Comparison of ENCODE assay signal across 18 cellular contexts in genomic region chr10:86613905-86614304, GRCh38. TPM values are rescaled to one million over a fixed set of nuclear protein-coding genes. Genes with fewer than 3 reads are reported as not detected.
DNase-seq lines count a peak whose midpoint lies in the region; ATAC-seq, FAIRE-seq and TF ChIP-seq lines count a peak whose summit lies in the region.
"Had no signal": no experiment of that assay in that cellular context is flagged by ENCODE, and none has a peak within 500 bp of the region (broad histone marks: within the 10 kb centered on the region; RNA-seq: fewer than 3 reads in every experiment).

No MANE protein-coding gene starts in this region.

- TF ChIP-seq POLR2A in breast epithelium (IDR thresholded peaks at IDR 0.05) = no peak
- TF ChIP-seq POLR2A in K562 (conservative IDR thresholded peaks at IDR 0.05) = no peak

- H3K27ac Mint-ChIP-seq in MCF 10A (ENCODE audit: low read depth, unreplicated experiment) = no peak overlapping the region
- H3K27ac Mint-ChIP-seq in activated CD4-positive, alpha-beta memory T cell treated with anti-CD3 and anti-CD28 coated beads for 36 hours = no peak overlapping the region
- H3K27ac Mint-ChIP-seq: CD8-positive, alpha-beta T cell had no signal

- H3K27me3 Mint-ChIP-seq in MCF 10A (ENCODE audit: insufficient read depth, unreplicated experiment) = no peaks in the 10 kb centered on the region
- H3K27me3 Mint-ChIP-seq in activated CD4-positive, alpha-beta memory T cell treated with anti-CD3 and anti-CD28 coated beads for 36 hours = peaks cover 6% of the 10 kb centered on the region

- TF ChIP-seq CTCF in MCF 10A (IDR thresholded peaks at IDR 0.05; ENCODE audit: unreplicated experiment) (no peak), breast epithelium (IDR thresholded peaks at IDR 0.05) (no peak), K562 (IDR thresholded peaks at IDR 0.05 in 2 of 3, conservative IDR thresholded peaks at IDR 0.05 in 1 of 3; ENCODE audit: insufficient read depth in 2 of 3, low read depth in 1 of 3, low read length in 3 of 3) (no peak), foreskin keratinocyte (conservative IDR thresholded peaks at IDR 0.05) (no peak), foreskin fibroblast (IDR thresholded peaks at IDR 0.05; ENCODE audit: low read depth, low read length) (no peak)

- no peaks in the 10 kb centered on the region for H3K4me1 ChIP-seq in breast epithelium
- H3K4me1 ChIP-seq in K562 (replicated peaks in 1 of 2; ENCODE audit: control insufficient read depth in 2 of 2, insufficient read depth in 2 of 2, low read length in 2 of 2) = no peaks in the 10 kb centered on the region
- peaks cover 4% of the 10 kb centered on the region for H3K4me1 ChIP-seq in foreskin keratinocyte
- H3K4me1 ChIP-seq: BLaER1, SJSA1 had no signal

- no peak overlapping the region for H3K9ac ChIP-seq in K562 (ENCODE audit: insufficient read depth in 1 of 2, low read depth in 2 of 2, low read length in 2 of 2)
- H3K9ac ChIP-seq: BLaER1 had no signal

- CTCF ChIA-PET in MCF 10A (lab: Yijun Ruan, JAX) = no interaction called here
- CTCF ChIA-PET in K562 (lab: Yijun Ruan, JAX; ENCODE audit: low intra/inter-chr PET ratio) = no interaction called here
- CTCF ChIA-PET in activated CD4-positive, alpha-beta memory T cell treated with anti-CD3 and anti-CD28 coated beads for 36 hours (lab: Charles Lee) = no interaction called here

- no peaks in the 10 kb centered on the region for H4K20me1 ChIP-seq in K562 (replicated peaks; ENCODE audit: control insufficient read depth, insufficient read depth, low read length)
- H4K20me1 ChIP-seq: BLaER1 had no signal

- H3K36me3 ChIP-seq in breast epithelium (no peaks in the 10 kb centered on the region), K562 (ENCODE audit: control insufficient read depth, insufficient read depth, low read length) (no peaks in the 10 kb centered on the region)
- H3K36me3 ChIP-seq: BLaER1, SJSA1 had no signal

- peak; percentile 30 for DNase-seq in MCF 10A (ENCODE audit: unreplicated experiment)
- no peak for DNase-seq in breast epithelium (ENCODE audit: low spot score in 2 of 2)
- no peak for DNase-seq in K562 (ENCODE audit: extremely low read depth in 1 of 4, low spot score in 3 of 4)
- DNase-seq in foreskin keratinocyte = peak; percentile 58 to 77
- no peak for DNase-seq in foreskin fibroblast
- DNase-seq in NCI-H1417 (lab: John Stamatoyannopoulos, UW) = no peak
- no peak for DNase-seq in activated CD4-positive, alpha-beta memory T cell treated with anti-CD3 and anti-CD28 coated beads for 36 hours
- DNase-seq in NCI-H2196 treated with DMSO at 0.1 percent for 48 hours (lab: John Stamatoyannopoulos, UW; ENCODE audit: unreplicated experiment) = no peak
- DNase-seq: 8988T; CD8-positive, alpha-beta T cell; DMS79; MV-4-11; NCI-H1436; NCI-H2081; RPMI8226 had no signal

- no peaks in the 10 kb centered on the region for H3K27me3 ChIP-seq in breast epithelium
- H3K27me3 ChIP-seq in K562 (ENCODE audit: control insufficient read depth in 2 of 2, insufficient read depth in 2 of 2, low read length in 2 of 2) = no peaks in the 10 kb centered on the region
- H3K27me3 ChIP-seq in foreskin keratinocyte = no peaks in the 10 kb centered on the region
- H3K27me3 ChIP-seq: BLaER1, SJSA1 had no signal

- FAIRE-seq in K562 (lab: Jason Lieb, UNC) = no peak
- FAIRE-seq: D721Med had no signal

- no TSS peak for BruUV-seq in MCF 10A (replicated peaks; lab: Mats Ljungman, UMichigan)
- BruUV-seq in K562 (replicated peaks; lab: Mats Ljungman, UMichigan) = no TSS peak

- no peaks in the 10 kb centered on the region for H3K79me2 ChIP-seq in K562 (ENCODE audit: control insufficient read depth, insufficient read depth, low read length)

- H3K36me3 Mint-ChIP-seq in MCF 10A (ENCODE audit: insufficient read depth, unreplicated experiment) = no peaks in the 10 kb centered on the region
- no peaks in the 10 kb centered on the region for H3K36me3 Mint-ChIP-seq in activated CD4-positive, alpha-beta memory T cell treated with anti-CD3 and anti-CD28 coated beads for 36 hours
- H3K36me3 Mint-ChIP-seq: CD8-positive, alpha-beta T cell had no signal

- no peaks in the 10 kb centered on the region for H3K9me1 ChIP-seq in K562 (ENCODE audit: control insufficient read depth, insufficient read depth, low read length)

- H3K4me1 Mint-ChIP-seq in MCF 10A (ENCODE audit: insufficient read depth, unreplicated experiment) = peaks cover 8% of the 10 kb centered on the region
- no peaks in the 10 kb centered on the region for H3K4me1 Mint-ChIP-seq in activated CD4-positive, alpha-beta memory T cell treated with anti-CD3 and anti-CD28 coated beads for 36 hours (ENCODE audit: low read depth)

- H3K9me3 ChIP-seq in breast epithelium = no peaks in the 10 kb centered on the region
- H3K9me3 ChIP-seq in K562 (replicated peaks; ENCODE audit: control insufficient read depth, insufficient read depth, low read depth, low read length) = no peaks in the 10 kb centered on the region
- H3K9me3 ChIP-seq: SJSA1 had no signal

- H3K27ac ChIP-seq in breast epithelium (no peak overlapping the region), K562 (ENCODE audit: extremely low read depth, low read depth, low read length) (no peak overlapping the region), foreskin keratinocyte (no peak overlapping the region)
- H3K27ac ChIP-seq: BLaER1, SJSA1 had no signal

- H3K4me3 ChIP-seq in breast epithelium (no peak overlapping the region), K562 (no peak overlapping the region), foreskin fibroblast (ENCODE audit: low read depth in 1 of 2, low read length in 2 of 2) (no peak overlapping the region)
- H3K4me3 ChIP-seq: BLaER1, SJSA1 had no signal

- in situ Hi-C loops in K562 (cut with MboI) = no loop called here

- peak overlapping the region; percentile 85 for H2AFZ ChIP-seq in K562 (ENCODE audit: low read depth, low read length)

- no peak overlapping the region for H3K4me3 Mint-ChIP-seq in MCF 10A (ENCODE audit: unreplicated experiment)
- H3K4me3 Mint-ChIP-seq in activated CD4-positive, alpha-beta memory T cell treated with anti-CD3 and anti-CD28 coated beads for 36 hours = no peak overlapping the region
- H3K4me3 Mint-ChIP-seq: CD8-positive, alpha-beta T cell had no signal

- ATAC-seq in K562 (peak; percentile 42; the same call in 2 of the 3 replicates), foreskin keratinocyte (peak; percentile 88)
- ATAC-seq: CD8-positive, alpha-beta T cell had no signal

- H3K9me3 Mint-ChIP-seq in MCF 10A (ENCODE audit: unreplicated experiment) = no peaks in the 10 kb centered on the region
- no peaks in the 10 kb centered on the region for H3K9me3 Mint-ChIP-seq in activated CD4-positive, alpha-beta memory T cell treated with anti-CD3 and anti-CD28 coated beads for 36 hours
- H3K9me3 Mint-ChIP-seq: CD8-positive, alpha-beta T cell had no signal

- TF ChIP-seq RAD21 in K562 (CRISPR knock-in tag; conservative IDR thresholded peaks at IDR 0.05 in 1 of 2, IDR thresholded peaks at IDR 0.05 in 1 of 2) = no peak

- POLR2A ChIA-PET in MCF 10A (lab: Yijun Ruan, JAX) = interaction anchor here (0.7 to 1.0 kb wide), 3 partner anchors 16 to 38 kb away, joined by 3 to 4 read pairs (median 3); no protein-coding TSS in a partner anchor
- POLR2A ChIA-PET in K562 (lab: Yijun Ruan, JAX) = no interaction called here
- POLR2A ChIA-PET in activated CD4-positive, alpha-beta memory T cell treated with anti-CD3 and anti-CD28 coated beads for 36 hours (lab: Charles Lee) = no interaction called here

- WGBS in K562 (ENCODE audit: insufficient coverage, low coverage, missing lambda C conversion rate) = 52% methylated on average over 6 of the region's 6 CpGs

- no peak for TF ChIP-seq EP300 in K562 (IDR thresholded peaks at IDR 0.05; ENCODE audit: low read length)

- intact Hi-C loops in MCF 10A (cut with micrococcal nuclease) (no loop called here), breast epithelium (cut with DNase I; ENCODE audit: low total_unique reads) (no loop called here), K562 (cut with micrococcal nuclease) (no loop called here)
- intact Hi-C loops in activated CD4-positive, alpha-beta memory T cell treated with anti-CD3 and anti-CD28 coated beads for 36 hours (cut with micrococcal nuclease) = no loop called here

- H3K4me2 ChIP-seq in K562 (ENCODE audit: insufficient read depth, low read length) = no peak overlapping the region
- H3K4me2 ChIP-seq: BLaER1 had no signal

RNA-seq across cellular contexts. Expression of gene OPN4, which starts 40.4 kb away (rescaled TPM):
- total RNA-seq in MCF 10A (2022) (not detected in 2 replicates), breast epithelium (not detected), K562 (2014; rRNA removed) (not detected in 2 replicates), K562 (2014; rRNA removed; fragmentation: Illumina TruSeq; extraction: Trizol) (not detected in 2 replicates), K562 (2015; rRNA removed; fragmentation: Illumina TruSeq; extraction: Trizol) (not detected in 2 replicates), K562 (2021) (not detected in 2 replicates), foreskin keratinocyte (not detected in 2 replicates)
- total RNA-seq in K562 (2011; cell fraction: chromatin; rRNA removed; ENCODE audit: low replicate concordance) = not detected in 2 replicates
- not detected in 2 replicates for total RNA-seq in K562 (2011; cell fraction: nucleolus; rRNA removed)
- not detected in 2 replicates for total RNA-seq in K562 (2011; cell fraction: nucleoplasm; rRNA removed)
- polyA plus RNA-seq in K562 (2011; rRNA removed) (not detected in 2 replicates), K562 (2014; fragmentation: Illumina TruSeq; extraction: Trizol) (not detected in 2 replicates), K562 (2014; fragmentation: Nextera tagmentation; extraction: Ambion mirVana) (not detected), K562 (2014; rRNA removed) (not detected in 2 replicates), foreskin keratinocyte (not detected in 2 replicates)
- not detected in 2 replicates for polyA plus RNA-seq in K562 (2011; cell fraction: cytosol; rRNA removed)
- polyA plus RNA-seq in K562 (2011; cell fraction: nucleus; rRNA removed) = not detected in 2 replicates
- not detected in 2 replicates for polyA plus RNA-seq in K562 (2012)
- polyA minus RNA-seq in K562 (2011; rRNA and poly(A)+ RNA removed) = not detected in 2 replicates
- polyA minus RNA-seq in K562 (2011; cell fraction: cytosol; rRNA and poly(A)+ RNA removed) = not detected in 2 replicates
- polyA minus RNA-seq in K562 (2011; cell fraction: nucleus; rRNA and poly(A)+ RNA removed) = not detected in 2 replicates
- not detected for total RNA-seq in activated CD4-positive, alpha-beta memory T cell treated with anti-CD3 and anti-CD28 coated beads for 36 hours
- total RNA-seq: CD8-positive, alpha-beta T cell; SJSA1 had no signal

RNA-seq across cellular contexts. Expression of gene LDB3, which starts 54.4 kb away (rescaled TPM):
- total RNA-seq in MCF 10A (2022) (0.23 and 0.29 TPM in 2 replicates), breast epithelium (1 to 10 TPM in 2 of 3 donors, under 1 TPM in 1; 0.98 to 2.9 (median 1.3) TPM), K562 (2014; rRNA removed) (not detected in 2 replicates), K562 (2014; rRNA removed; fragmentation: Illumina TruSeq; extraction: Trizol) (not detected in 2 replicates), K562 (2015; rRNA removed; fragmentation: Illumina TruSeq; extraction: Trizol) (not detected in 2 replicates), K562 (2021) (not detected in 2 replicates), foreskin keratinocyte (not detected in 2 replicates)
- not detected in 2 replicates for total RNA-seq in K562 (2011; cell fraction: chromatin; rRNA removed; ENCODE audit: low replicate concordance)
- not detected in 2 replicates for total RNA-seq in K562 (2011; cell fraction: nucleolus; rRNA removed)
- total RNA-seq in K562 (2011; cell fraction: nucleoplasm; rRNA removed) = not detected in 2 replicates
- polyA plus RNA-seq in K562 (2011; rRNA removed) (not detected in 2 replicates), K562 (2014; fragmentation: Illumina TruSeq; extraction: Trizol) (not detected in 2 replicates), K562 (2014; fragmentation: Nextera tagmentation; extraction: Ambion mirVana) (not detected), K562 (2014; rRNA removed) (0.03 TPM in 1 of 2 replicates, not detected in the other), foreskin keratinocyte (not detected in 2 replicates)
- 0.03 TPM in 1 of 2 replicates, not detected in the other for polyA plus RNA-seq in K562 (2011; cell fraction: cytosol; rRNA removed)
- not detected in 2 replicates for polyA plus RNA-seq in K562 (2011; cell fraction: nucleus; rRNA removed)
- polyA plus RNA-seq in K562 (2012) = 0.06 and 0.12 TPM in 2 replicates
- polyA minus RNA-seq in K562 (2011; rRNA and poly(A)+ RNA removed) = not detected in 2 replicates
- polyA minus RNA-seq in K562 (2011; cell fraction: cytosol; rRNA and poly(A)+ RNA removed) = not detected in 2 replicates
- polyA minus RNA-seq in K562 (2011; cell fraction: nucleus; rRNA and poly(A)+ RNA removed) = not detected in 2 replicates
- under 1 TPM; 0.12 to 0.43 TPM for total RNA-seq in activated CD4-positive, alpha-beta memory T cell treated with anti-CD3 and anti-CD28 coated beads for 36 hours
- total RNA-seq: CD8-positive, alpha-beta T cell had no signal

Comparison
In these comparisons a context has a peak if more than half of its experiments do, and no peak if none do; other contexts are left out.
1. DNase-seq: peak in MCF 10A (single experiment) and foreskin keratinocyte (2 of 2); none in breast epithelium (0 of 2), K562 (0 of 4), foreskin fibroblast (0 of 2), NCI-H1417 (0 of 3), activated CD4-positive, alpha-beta memory T cell treated with anti-CD3 and anti-CD28 coated beads for 36 hours (single experiment) and NCI-H2196 treated with DMSO at 0.1 percent for 48 hours (single experiment).